In the genomic region with DNA sequence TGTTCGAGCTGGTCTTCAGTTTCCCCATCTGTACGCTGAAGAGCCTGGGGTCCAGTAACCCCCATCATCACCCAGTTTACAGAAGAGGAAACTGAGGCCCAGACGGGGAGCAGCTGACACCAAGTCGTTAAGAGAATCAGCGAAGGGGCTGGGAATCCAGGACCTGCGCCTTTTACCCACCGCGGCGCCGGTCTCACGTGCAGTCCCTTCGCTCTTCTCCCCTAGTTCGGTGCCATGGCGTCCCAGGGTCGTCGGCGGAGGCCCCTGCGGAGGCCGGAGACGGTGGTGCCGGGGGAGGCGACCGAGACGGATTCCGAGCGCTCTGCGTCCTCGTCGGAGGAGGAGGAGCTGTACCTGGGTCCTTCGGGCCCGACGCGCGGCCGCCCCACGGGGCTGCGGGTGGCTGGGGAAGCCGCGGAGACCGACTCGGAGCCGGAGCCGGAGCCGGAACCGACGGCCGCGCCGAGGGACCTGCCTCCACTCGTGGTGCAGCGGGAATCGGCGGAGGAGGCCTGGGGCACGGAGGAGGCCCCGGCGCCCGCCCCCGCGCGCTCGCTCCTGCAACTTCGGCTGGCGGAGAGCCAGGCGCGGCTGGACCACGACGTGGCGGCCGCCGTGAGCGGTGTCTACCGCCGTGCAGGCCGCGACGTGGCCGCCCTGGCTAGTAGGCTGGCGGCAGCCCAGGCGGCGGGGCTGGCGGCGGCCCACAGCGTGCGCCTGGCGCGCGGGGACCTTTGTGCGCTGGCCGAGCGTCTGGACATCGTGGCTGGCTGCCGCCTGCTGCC, we compare ENCODE assay signal across 8 cellular contexts. TPM values are rescaled to one million over a fixed set of nuclear protein-coding genes. Genes with fewer than 3 reads are reported as not detected.
DNase-seq lines count a peak whose midpoint lies in the region; ATAC-seq and TF ChIP-seq lines count a peak whose summit lies in the region.

No MANE protein-coding gene starts in this region.

- no peaks in the 10 kb centered on the region for H3F3A ChIP-seq in neural cell (ENCODE audit: insufficient read depth, low read length, poor library complexity, severe bottlenecking)

- POLR2A ChIA-PET in BJ (lab: Charles Lee) = no interaction called here
- POLR2A ChIA-PET in activated CD8-positive, alpha-beta T cell treated with anti-CD3 and anti-CD28 coated beads, Interleukin-2, amount 10 ng/mL, durations not matched to agents 7 days and 5 days (lab: Charles Lee) = interaction anchor here (0.9 to 2.8 kb wide), 7 partner anchors 13 to 177 kb away, joined by 3 to 24 read pairs (median 3); a partner anchor contains a TSS

- DNase-seq in BJ (ENCODE audit: low read depth) (no peak), esophagus muscularis mucosa (ENCODE audit: extremely low spot score) (no peak), sciatic nerve (ENCODE audit: low spot score) (no peak)
- DNase-seq in activated CD8-positive, alpha-beta T cell treated with anti-CD3 and anti-CD28 coated beads, Interleukin-2, amount 10 ng/mL, durations not matched to agents 7 days and 5 days = peak; percentile 53

- H3K27me3 Mint-ChIP-seq in activated CD8-positive, alpha-beta T cell treated with anti-CD3 and anti-CD28 coated beads, Interleukin-2, amount 10 ng/mL, durations not matched to agents 7 days and 5 days (ENCODE audit: low read depth) = no peaks in the 10 kb centered on the region

- H3K9me3 Mint-ChIP-seq in activated CD8-positive, alpha-beta T cell treated with anti-CD3 and anti-CD28 coated beads, Interleukin-2, amount 10 ng/mL, durations not matched to agents 7 days and 5 days (ENCODE audit: insufficient read depth) = no peaks in the 10 kb centered on the region

- CTCF ChIA-PET in BJ (lab: Yijun Ruan, JAX) = interaction anchor here (0.9 to 1.9 kb wide), 7 partner anchors 8 to 159 kb away, joined by 3 to 6 read pairs (median 3); a partner anchor contains a TSS
- CTCF ChIA-PET in activated CD8-positive, alpha-beta T cell treated with anti-CD3 and anti-CD28 coated beads, Interleukin-2, amount 10 ng/mL, durations not matched to agents 7 days and 5 days (lab: Charles Lee) = interaction anchor here (0.7 to 3.0 kb wide), 16 partner anchors 8 to 456 kb away, joined by 3 to 13 read pairs (median 6); a partner anchor contains a TSS

- H3K27ac ChIP-seq in esophagus muscularis mucosa (replicated peaks in 1 of 4) (peak overlapping the region; percentile 86 to 92 (median 90)), neural cell (ENCODE audit: low read length) (peak overlapping the region; percentile 71)

- peaks cover 14% of the 10 kb centered on the region for H3K36me3 Mint-ChIP-seq in activated CD8-positive, alpha-beta T cell treated with anti-CD3 and anti-CD28 coated beads, Interleukin-2, amount 10 ng/mL, durations not matched to agents 7 days and 5 days (ENCODE audit: low read depth)

- H3K79me2 ChIP-seq in neural cell (replicated peaks; ENCODE audit: insufficient read depth, low read length) = no peaks in the 10 kb centered on the region

- TF ChIP-seq POLR2A in esophagus muscularis mucosa (IDR thresholded peaks at IDR 0.05; ENCODE audit: low read depth) = no peak

- peak overlapping the region; percentile 55 for H3K4me2 ChIP-seq in neural cell (ENCODE audit: low read length)

- no peaks in the 10 kb centered on the region for H3K9me2 ChIP-seq in neural cell (ENCODE audit: insufficient read depth, low read length)

- ATAC-seq in HG03097 (IDR thresholded peaks at IDR 0.05; ENCODE audit: low FRiP score, unreplicated experiment) (peak; percentile 4), GM18868 (IDR thresholded peaks at IDR 0.05; ENCODE audit: unreplicated experiment) (no peak), sciatic nerve (no peak), HG02798 (IDR thresholded peaks at IDR 0.05; ENCODE audit: poor library complexity, unreplicated experiment) (no peak)
- no peak for ATAC-seq in activated CD8-positive, alpha-beta T cell treated with anti-CD3 and anti-CD28 coated beads, Interleukin-2, amount 10 ng/mL, durations not matched to agents 7 days and 5 days

- peak overlapping the region; percentile 85 for H3K4me3 Mint-ChIP-seq in activated CD8-positive, alpha-beta T cell treated with anti-CD3 and anti-CD28 coated beads, Interleukin-2, amount 10 ng/mL, durations not matched to agents 7 days and 5 days

- intact Hi-C loops in esophagus muscularis mucosa (cut with DNase I) (loop anchor here (5.0 kb wide), 1 partner anchor 87 kb away; a partner anchor contains a TSS), sciatic nerve (cut with DNase I) (no loop called here)

- 0% methylated on average over 9 of the region's 92 CpGs for WGBS in esophagus muscularis mucosa

- TF ChIP-seq EP300 in esophagus muscularis mucosa (IDR thresholded peaks at IDR 0.05) (no peak), neural cell (conservative IDR thresholded peaks at IDR 0.05; ENCODE audit: poor library complexity, severe bottlenecking) (no peak)

- no peak for TF ChIP-seq CTCF in BJ (IDR thresholded peaks at IDR 0.05; ENCODE audit: insufficient read depth, low read depth, low read length)
- no peak for TF ChIP-seq CTCF in esophagus muscularis mucosa (IDR thresholded peaks at IDR 0.05)
- no peak for TF ChIP-seq CTCF in neural cell (IDR thresholded peaks at IDR 0.05; ENCODE audit: poor library complexity, severe bottlenecking)

- H3K9me3 ChIP-seq in esophagus muscularis mucosa (no peaks in the 10 kb centered on the region), neural cell (ENCODE audit: low read length) (no peaks in the 10 kb centered on the region)

- H4K20me1 ChIP-seq in neural cell (ENCODE audit: insufficient read depth) = no peaks in the 10 kb centered on the region

- peak overlapping the region; percentile 65 for H2AFZ ChIP-seq in neural cell (ENCODE audit: low read depth, low read length)

- peaks cover 30% of the 10 kb centered on the region for H3K4me1 Mint-ChIP-seq in activated CD8-positive, alpha-beta T cell treated with anti-CD3 and anti-CD28 coated beads, Interleukin-2, amount 10 ng/mL, durations not matched to agents 7 days and 5 days (ENCODE audit: low read depth)

- H3K9ac ChIP-seq in neural cell (ENCODE audit: low read length) = peak overlapping the region; percentile 71

- peak overlapping the region; percentile 93 for H3K27ac Mint-ChIP-seq in activated CD8-positive, alpha-beta T cell treated with anti-CD3 and anti-CD28 coated beads, Interleukin-2, amount 10 ng/mL, durations not matched to agents 7 days and 5 days

- no peak for TF ChIP-seq RAD21 in neural cell (conservative IDR thresholded peaks at IDR 0.05)

- peak overlapping the region; percentile 78 for H3K4me3 ChIP-seq in BJ (ENCODE audit: low read depth, low read length)
- H3K4me3 ChIP-seq in esophagus muscularis mucosa = peak overlapping the region; percentile 70 to 79 (median 74)
- peak overlapping the region; percentile 81 for H3K4me3 ChIP-seq in neural cell (ENCODE audit: low read length)

- H3K27me3 ChIP-seq in BJ (ENCODE audit: control insufficient read depth, insufficient read depth, low read length) (no peaks in the 10 kb centered on the region), esophagus muscularis mucosa (no peaks in the 10 kb centered on the region), neural cell (ENCODE audit: insufficient read depth, low read depth, low read length) (no peaks in the 10 kb centered on the region)

- H3K4me1 ChIP-seq in esophagus muscularis mucosa = peaks cover 27 to 47% (median 40%) of the 10 kb centered on the region in 4 donors

- peaks cover 3% of the 10 kb centered on the region; the same call in 1 of the 2 replicates for H3K36me3 ChIP-seq in BJ (ENCODE audit: control insufficient read depth, insufficient read depth, low read length)
- H3K36me3 ChIP-seq in esophagus muscularis mucosa = peaks cover 0 to 17% (median 4%) of the 10 kb centered on the region in 4 donors
- no peaks in the 10 kb centered on the region for H3K36me3 ChIP-seq in neural cell (ENCODE audit: insufficient read depth, low read length)

RNA-seq across cellular contexts. Expression of a gene that starts 0.7 kb away (rescaled TPM):
- polyA plus RNA-seq in BJ (2011; rRNA removed) (7.1 and 8.3 TPM in 2 replicates), neural cell (1.8 and 4.3 TPM in 2 replicates)
- 9.7 and 12.5 TPM in 2 replicates for polyA minus RNA-seq in BJ (2011; rRNA and poly(A)+ RNA removed)
- total RNA-seq in activated CD8-positive, alpha-beta T cell treated with anti-CD3 and anti-CD28 coated beads, Interleukin-2, amount 10 ng/mL, durations not matched to agents 7 days and 5 days = 10 to 100 TPM; 16.0 to 16.7 TPM
- total RNA-seq in esophagus muscularis mucosa (10 to 100 TPM in 3 of 4 donors, 1 to 10 TPM in 1; 5.4 to 21.9 (median 16.1) TPM), sciatic nerve (13.0 TPM)
- 6.0 and 7.3 TPM in 2 replicates for polyA minus RNA-seq in neural cell

RNA-seq across cellular contexts. Expression of a gene that starts 1.2 kb away (rescaled TPM):
- 9.7 and 15.0 TPM in 2 replicates for polyA plus RNA-seq in BJ (2011; rRNA removed)
- polyA minus RNA-seq in BJ (2011; rRNA and poly(A)+ RNA removed) = 1.4 and 2.4 TPM in 2 replicates
- 10 to 100 TPM; 54.0 to 55.5 TPM for total RNA-seq in activated CD8-positive, alpha-beta T cell treated with anti-CD3 and anti-CD28 coated beads, Interleukin-2, amount 10 ng/mL, durations not matched to agents 7 days and 5 days
- 10 to 100 TPM; 18.3 to 27.0 (median 19.4) TPM for total RNA-seq in esophagus muscularis mucosa
- 34.9 and 48.5 TPM in 2 replicates for polyA plus RNA-seq in neural cell
- polyA minus RNA-seq in neural cell = 8.6 and 10.0 TPM in 2 replicates
- 20.8 TPM for total RNA-seq in sciatic nerve

RNA-seq across cellular contexts. Expression of a gene that starts 18.5 kb away (rescaled TPM):
- 0.02 and 0.05 TPM in 2 replicates for polyA plus RNA-seq in BJ (2011; rRNA removed)
- not detected in 2 replicates for polyA minus RNA-seq in BJ (2011; rRNA and poly(A)+ RNA removed)
- under 1 TPM; 0.16 to 0.24 TPM for total RNA-seq in activated CD8-positive, alpha-beta T cell treated with anti-CD3 and anti-CD28 coated beads, Interleukin-2, amount 10 ng/mL, durations not matched to agents 7 days and 5 days
- under 1 TPM in 1 of 4 donors, not detected in 3; 0.26 TPM for total RNA-seq in esophagus muscularis mucosa
- polyA plus RNA-seq in neural cell = 1.6 and 2.8 TPM in 2 replicates
- polyA minus RNA-seq in neural cell = 0.69 and 1.2 TPM in 2 replicates
- total RNA-seq in sciatic nerve = not detected
